9 cellular contexts compared by ENCODE assay signal in the genomic region with DNA sequence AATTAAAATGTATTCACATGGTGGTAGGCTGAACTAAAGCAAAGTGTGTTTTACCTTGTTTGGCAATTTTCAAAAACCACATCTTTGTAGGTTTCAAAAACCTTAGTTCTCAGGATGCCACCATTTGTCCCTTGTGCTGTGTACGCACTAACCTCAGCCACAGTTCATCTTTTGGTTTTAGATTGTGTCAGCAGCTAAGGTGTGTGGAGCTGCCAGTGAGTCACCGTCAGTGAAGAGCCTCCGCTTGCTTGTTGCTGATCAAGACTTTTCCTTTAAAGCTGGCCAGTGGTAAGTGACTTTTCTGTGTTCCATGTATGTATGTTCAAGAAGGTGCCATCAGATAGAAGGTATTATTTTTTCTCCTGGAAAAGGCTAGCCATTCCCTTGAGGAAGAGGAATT. TPM values are rescaled to one million over a fixed set of nuclear protein-coding genes. Genes with fewer than 3 reads are reported as not detected.
A peak's percentile ranks its signal among the peaks of the same experiment; 100 is the strongest.
DNase-seq lines count a peak whose midpoint lies in the region; ATAC-seq and TF ChIP-seq lines count a peak whose summit lies in the region.
"Had no signal": no experiment of that assay in that cellular context is flagged by ENCODE, and none has a peak within 500 bp of the region (broad histone marks: within the 10 kb centered on the region; RNA-seq: fewer than 3 reads in every experiment).

No MANE protein-coding gene starts in this region.

- no peak overlapping the region for H3K4me3 ChIP-seq in coronary artery
- no peak overlapping the region for H3K4me3 ChIP-seq in H7 (ENCODE audit: insufficient read depth, low read depth, low read length)
- H3K4me3 ChIP-seq in lower leg skin (ENCODE audit: low read depth, poor library complexity, severe bottlenecking) = no peak overlapping the region

- H3K36me3 Mint-ChIP-seq in activated naive CD4-positive, alpha-beta T cell treated with anti-CD3 and anti-CD28 coated beads, Interleukin-2, amount 10 ng/mL, durations not matched to agents 7 days and 5 days = peaks cover 62% of the 10 kb centered on the region

- POLR2A ChIA-PET in RWPE1 (lab: Yijun Ruan, JAX; ENCODE audit: low non-redundant PET) = no interaction called here

- no peaks in the 10 kb centered on the region for H3K27me3 ChIP-seq in H7 (ENCODE audit: control insufficient read depth, insufficient read depth, low read length)

- no peaks in the 10 kb centered on the region for H3K9me3 Mint-ChIP-seq in activated naive CD4-positive, alpha-beta T cell treated with anti-CD3 and anti-CD28 coated beads, Interleukin-2, amount 10 ng/mL, durations not matched to agents 7 days and 5 days
- H3K9me3 Mint-ChIP-seq: dendritic cell treated with granulocyte-macrophage colony-stimulating factor and Interleukin-4, amounts not matched to agents 40 ng/mL and 50 ng/mL, for 4 days had no signal

- no peak for TF ChIP-seq CTCF in coronary artery (IDR thresholded peaks at IDR 0.05)
- no peak for TF ChIP-seq CTCF in lower leg skin (IDR thresholded peaks at IDR 0.05)
- no peak for TF ChIP-seq CTCF in RWPE1 (conservative IDR thresholded peaks at IDR 0.05; ENCODE audit: low read depth)

- H3K27me3 Mint-ChIP-seq in activated naive CD4-positive, alpha-beta T cell treated with anti-CD3 and anti-CD28 coated beads, Interleukin-2, amount 10 ng/mL, durations not matched to agents 7 days and 5 days = no peaks in the 10 kb centered on the region
- H3K27me3 Mint-ChIP-seq: dendritic cell treated with granulocyte-macrophage colony-stimulating factor and Interleukin-4, amounts not matched to agents 40 ng/mL and 50 ng/mL, for 4 days had no signal

- CTCF ChIA-PET in activated naive CD4-positive, alpha-beta T cell treated with anti-CD3 and anti-CD28 coated beads, Interleukin-2, amount 10 ng/mL, durations not matched to agents 7 days and 5 days (lab: Charles Lee) = interaction anchor here (0.7 to 2.5 kb wide), 11 partner anchors 11 to 264 kb away, joined by 3 to 21 read pairs (median 4); partner anchors contain the start of genes DPH3 and OXNAD1
- CTCF ChIA-PET in RWPE1 (lab: Yijun Ruan, JAX) = no interaction called here

- intact Hi-C loops in lower leg skin (cut with DNase I; ENCODE audit: low total_unique reads) = loop anchor here (5.0 kb wide), 1 partner anchor 266 kb away; no protein-coding TSS in a partner anchor

- H3K4me1 Mint-ChIP-seq in activated naive CD4-positive, alpha-beta T cell treated with anti-CD3 and anti-CD28 coated beads, Interleukin-2, amount 10 ng/mL, durations not matched to agents 7 days and 5 days = peaks cover 53% of the 10 kb centered on the region

- no peak for TF ChIP-seq POLR2A in lower leg skin (IDR thresholded peaks at IDR 0.05)

- ATAC-seq in GM19328 (IDR thresholded peaks at IDR 0.05; ENCODE audit: unreplicated experiment) (peak; percentile 52), HG03565 (IDR thresholded peaks at IDR 0.05; ENCODE audit: unreplicated experiment) (peak; percentile 64)

- H3K36me3 ChIP-seq in H7 (replicated peaks; ENCODE audit: control insufficient read depth, insufficient read depth, low read length) = peaks cover 3% of the 10 kb centered on the region

- H3K4me3 Mint-ChIP-seq in activated naive CD4-positive, alpha-beta T cell treated with anti-CD3 and anti-CD28 coated beads, Interleukin-2, amount 10 ng/mL, durations not matched to agents 7 days and 5 days = peak overlapping the region; percentile 92
- H3K4me3 Mint-ChIP-seq: dendritic cell treated with granulocyte-macrophage colony-stimulating factor and Interleukin-4, amounts not matched to agents 40 ng/mL and 50 ng/mL, for 4 days had no signal

- peak; percentile 78 for DNase-seq in activated naive CD4-positive, alpha-beta T cell treated with anti-CD3 and anti-CD28 coated beads, Interleukin-2, amount 10 ng/mL, durations not matched to agents 7 days and 5 days
- peak in 2 of 3 experiments; percentile 45 to 50 for DNase-seq in stimulated activated CD4-positive, alpha-beta T cell treated with anti-CD3 and anti-CD28 coated beads, TNF-alpha, amount 100 ng/mL, for 4 hours (ENCODE audit: low read depth in 3 of 3)
- DNase-seq in coronary artery (ENCODE audit: low spot score) (no peak), H7 (no peak), lower leg skin (ENCODE audit: low spot score in 2 of 2) (no peak), RWPE1 (ENCODE audit: low spot score) (no peak)

- H3K27ac Mint-ChIP-seq in activated naive CD4-positive, alpha-beta T cell treated with anti-CD3 and anti-CD28 coated beads, Interleukin-2, amount 10 ng/mL, durations not matched to agents 7 days and 5 days = peak overlapping the region; percentile 97

- WGBS in lower leg skin, 2 donors = 89 to 92% methylated on average over 3 of the region's 3 CpGs

- H3K27ac ChIP-seq in coronary artery (no peak overlapping the region), RWPE1 (no peak overlapping the region)

RNA-seq across cellular contexts. Expression of gene OXNAD1, which starts 21.1 kb away (rescaled TPM):
- total RNA-seq in H7 (2014; rRNA removed; shearing (Covaris generic)) = 28.4 and 29.0 TPM in 2 replicates
- 10 to 100 TPM in 2 of 4 donors, 1 to 10 TPM in 2; 7.6 to 12.7 (median 10.4) TPM for total RNA-seq in lower leg skin

RNA-seq across cellular contexts. Expression of gene DPH3, which starts 21.4 kb away (rescaled TPM):
- 9.7 and 15.0 TPM in 2 replicates for total RNA-seq in H7 (2014; rRNA removed; shearing (Covaris generic))
- 1 to 10 TPM; 4.6 to 8.1 (median 5.7) TPM for total RNA-seq in lower leg skin

Comparison
In these comparisons a context has a peak if more than half of its experiments do, and no peak if none do; other contexts are left out.
1. DNase-seq: peak in activated naive CD4-positive, alpha-beta T cell treated with anti-CD3 and anti-CD28 coated beads, Interleukin-2, amount 10 ng/mL, durations not matched to agents 7 days and 5 days (single experiment) and stimulated activated CD4-positive, alpha-beta T cell treated with anti-CD3 and anti-CD28 coated beads, TNF-alpha, amount 100 ng/mL, for 4 hours (2 of 3); none in coronary artery (single experiment), H7 (single experiment), lower leg skin (0 of 2) and RWPE1 (single experiment).